12 cellular contexts compared by ENCODE assay signal in the genomic region with DNA sequence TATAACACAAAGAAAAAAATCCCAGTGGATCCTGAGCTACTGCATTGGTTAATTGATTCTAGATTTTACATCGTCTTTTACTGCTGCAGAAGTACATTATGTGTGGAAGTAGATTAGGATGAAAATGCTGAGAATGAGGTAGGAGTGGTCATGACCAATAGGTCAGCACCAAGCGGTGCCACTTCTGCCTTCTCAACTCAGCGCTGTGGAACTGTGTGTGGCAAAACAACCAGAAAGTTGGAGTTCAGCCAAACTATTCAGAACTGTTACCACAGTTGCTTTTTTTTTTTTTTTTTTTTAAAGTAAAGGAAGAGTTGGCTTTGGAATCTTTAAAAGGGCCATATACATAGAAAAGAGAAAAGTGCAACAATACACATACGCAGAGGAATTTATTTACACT. TPM values are rescaled to one million over a fixed set of nuclear protein-coding genes. Genes with fewer than 3 reads are reported as not detected.
DNase-seq lines count a peak whose midpoint lies in the region; ATAC-seq and TF ChIP-seq lines count a peak whose summit lies in the region.
"Had no signal": no experiment of that assay in that cellular context is flagged by ENCODE, and none has a peak within 500 bp of the region (broad histone marks: within the 10 kb centered on the region; RNA-seq: fewer than 3 reads in every experiment).

No MANE protein-coding gene starts in this region.

- peaks cover 0 to 7% of the 10 kb centered on the region in 2 donors for H3K9me3 ChIP-seq in breast epithelium
- no peaks in the 10 kb centered on the region for H3K9me3 ChIP-seq in SK-N-SH
- H3K9me3 ChIP-seq in upper lobe of right lung, result no peaks in the 10 kb centered on the region
- H3K9me3 ChIP-seq: BLaER1 had no signal

- CTCF ChIA-PET in MCF 10A (lab: Yijun Ruan, JAX), result interaction anchor here (0.5 kb wide), 1 partner anchor 109 kb away, joined by 3 read pairs; no protein-coding TSS in a partner anchor
- CTCF ChIA-PET in SK-N-SH (lab: Yijun Ruan, JAX), result no interaction called here

- H3K9me3 Mint-ChIP-seq in MCF 10A (ENCODE audit: unreplicated experiment) (no peaks in the 10 kb centered on the region), glutamatergic neuron (ENCODE audit: unreplicated experiment) (no peaks in the 10 kb centered on the region)
- peaks cover 0 to 11% (median 0%) of the 10 kb centered on the region in 9 donors for H3K9me3 Mint-ChIP-seq in naive thymus-derived CD8-positive, alpha-beta T cell

- DNase-seq in MCF 10A (ENCODE audit: unreplicated experiment) (peak; percentile 51), breast epithelium (ENCODE audit: low spot score in 2 of 2) (no peak), SK-N-SH (no peak), left cardiac atrium (peak; percentile 29), upper lobe of right lung (no peak), glutamatergic neuron (no peak)
- no peak for DNase-seq in stimulated activated CD4-positive, alpha-beta T cell treated with anti-CD3 and anti-CD28 coated beads, Interleukin-12 subunit alpha, Interleukin-12 subunit beta, amount 100 ng/mL, for 4 hours
- no peak for DNase-seq in naive thymus-derived CD8-positive, alpha-beta T cell
- DNase-seq: effector memory CD4-positive, alpha-beta T cell; SIG-M5 had no signal

- H3K36me3 Mint-ChIP-seq in MCF 10A (ENCODE audit: insufficient read depth, unreplicated experiment), result no peaks in the 10 kb centered on the region
- H3K36me3 Mint-ChIP-seq in glutamatergic neuron (ENCODE audit: unreplicated experiment), result no peaks in the 10 kb centered on the region
- peaks cover 9 to 25% (median 10%) of the 10 kb centered on the region in 3 donors for H3K36me3 Mint-ChIP-seq in naive thymus-derived CD8-positive, alpha-beta T cell

- no peak for TF ChIP-seq CTCF in MCF 10A (IDR thresholded peaks at IDR 0.05; ENCODE audit: unreplicated experiment)
- no peak for TF ChIP-seq CTCF in breast epithelium (IDR thresholded peaks at IDR 0.05)
- TF ChIP-seq CTCF in SK-N-SH (IDR thresholded peaks at IDR 0.05), result no peak
- TF ChIP-seq CTCF in upper lobe of right lung (IDR thresholded peaks at IDR 0.05), result no peak
- TF ChIP-seq CTCF in glutamatergic neuron (IDR thresholded peaks at IDR 0.05; ENCODE audit: partially characterized antibody, unreplicated experiment), result no peak

- no peaks in the 10 kb centered on the region for H3F3A ChIP-seq in SK-N-SH (replicated peaks; ENCODE audit: insufficient read depth)

- H3K4me1 Mint-ChIP-seq in MCF 10A (ENCODE audit: insufficient read depth, unreplicated experiment), result no peaks in the 10 kb centered on the region
- H3K4me1 Mint-ChIP-seq in glutamatergic neuron (ENCODE audit: low read depth, unreplicated experiment), result peaks cover 2% of the 10 kb centered on the region
- peaks cover 11 to 34% (median 14%) of the 10 kb centered on the region in 4 donors for H3K4me1 Mint-ChIP-seq in naive thymus-derived CD8-positive, alpha-beta T cell

- H3K27ac ChIP-seq in breast epithelium, result no peak overlapping the region
- H3K27ac ChIP-seq in SK-N-SH (ENCODE audit: low read depth in 2 of 2, low read length in 1 of 2), result no peak overlapping the region
- H3K27ac ChIP-seq in upper lobe of right lung, result no peak overlapping the region
- H3K27ac ChIP-seq: BLaER1, HL-60 had no signal

- H2AFZ ChIP-seq in SK-N-SH (ENCODE audit: low read depth), result no peak overlapping the region

- H3K9me2 ChIP-seq in SK-N-SH, result no peaks in the 10 kb centered on the region

- no peaks in the 10 kb centered on the region for H3K27me3 Mint-ChIP-seq in MCF 10A (ENCODE audit: insufficient read depth, unreplicated experiment)
- no peaks in the 10 kb centered on the region for H3K27me3 Mint-ChIP-seq in glutamatergic neuron (ENCODE audit: unreplicated experiment)
- no peaks in the 10 kb centered on the region for H3K27me3 Mint-ChIP-seq in naive thymus-derived CD8-positive, alpha-beta T cell

- H3K27ac Mint-ChIP-seq in MCF 10A (ENCODE audit: low read depth, unreplicated experiment) (no peak overlapping the region), glutamatergic neuron (ENCODE audit: unreplicated experiment) (no peak overlapping the region)
- H3K27ac Mint-ChIP-seq in naive thymus-derived CD8-positive, alpha-beta T cell, result no peak overlapping the region

- no peaks in the 10 kb centered on the region for H3K36me3 ChIP-seq in breast epithelium
- H3K36me3 ChIP-seq in SK-N-SH (replicated peaks in 1 of 2; ENCODE audit: control insufficient read depth in 1 of 2, insufficient read depth in 2 of 2, low read length in 1 of 2), result no peaks in the 10 kb centered on the region
- no peaks in the 10 kb centered on the region for H3K36me3 ChIP-seq in upper lobe of right lung
- H3K36me3 ChIP-seq: BLaER1 had no signal

- H4K20me1 ChIP-seq in SK-N-SH (ENCODE audit: insufficient read depth), result no peaks in the 10 kb centered on the region
- H4K20me1 ChIP-seq: BLaER1 had no signal

- no peak overlapping the region for H3K4me2 ChIP-seq in SK-N-SH
- H3K4me2 ChIP-seq: BLaER1 had no signal

- no peak overlapping the region for H3K4me3 Mint-ChIP-seq in MCF 10A (ENCODE audit: unreplicated experiment)
- no peak overlapping the region for H3K4me3 Mint-ChIP-seq in glutamatergic neuron (ENCODE audit: unreplicated experiment)
- H3K4me3 Mint-ChIP-seq in naive thymus-derived CD8-positive, alpha-beta T cell, result no peak overlapping the region

- no peaks in the 10 kb centered on the region for H3K79me2 ChIP-seq in SK-N-SH (ENCODE audit: insufficient read depth)

- 89% methylated on average over 4 of the region's 4 CpGs for WGBS in SK-N-SH (ENCODE audit: low lambda C conversion rate)

- H3K4me1 ChIP-seq in breast epithelium (no peaks in the 10 kb centered on the region), SK-N-SH (ENCODE audit: control insufficient read depth in 1 of 2, insufficient read depth in 2 of 2, low read depth in 1 of 2, low read length in 1 of 2) (peaks cover 0 to 7% of the 10 kb centered on the region in 2 experiments; a peak in 2 of 4 replicates), upper lobe of right lung (no peaks in the 10 kb centered on the region)
- H3K4me1 ChIP-seq: BLaER1 had no signal

- TF ChIP-seq RAD21 in SK-N-SH (IDR thresholded peaks at IDR 0.05; ENCODE audit: low read length), result no peak

- no peak for TF ChIP-seq POLR2A in breast epithelium (IDR thresholded peaks at IDR 0.05)

- POLR2A ChIA-PET in MCF 10A (lab: Yijun Ruan, JAX) (interaction anchor here (0.6 kb wide), 1 partner anchor 98 kb away, joined by 3 read pairs; no protein-coding TSS in a partner anchor), SK-N-SH (lab: Yijun Ruan, JAX) (no interaction called here)
- POLR2A ChIA-PET in naive thymus-derived CD8-positive, alpha-beta T cell (lab: Charles Lee), result no interaction called here

- no peak overlapping the region for H3K9ac ChIP-seq in SK-N-SH
- H3K9ac ChIP-seq: BLaER1 had no signal

- H3K4me3 ChIP-seq in breast epithelium, result no peak overlapping the region
- H3K4me3 ChIP-seq in SK-N-SH (ENCODE audit: low read depth in 2 of 2, low read length in 1 of 2), result no peak overlapping the region
- H3K4me3 ChIP-seq in upper lobe of right lung, result no peak overlapping the region
- H3K4me3 ChIP-seq: BLaER1 had no signal

- no TSS peak for BruUV-seq in MCF 10A (replicated peaks; lab: Mats Ljungman, UMichigan)

- intact Hi-C loops in MCF 10A (cut with micrococcal nuclease), result no loop called here
- intact Hi-C loops in breast epithelium (cut with DNase I; ENCODE audit: low total_unique reads), result no loop called here
- intact Hi-C loops in left cardiac atrium (cut with DNase I), result no loop called here
- intact Hi-C loops in upper lobe of right lung (cut with DNase I), result no loop called here

- H3K27me3 ChIP-seq in breast epithelium, result no peaks in the 10 kb centered on the region
- no peaks in the 10 kb centered on the region for H3K27me3 ChIP-seq in SK-N-SH (ENCODE audit: insufficient read depth)
- no peaks in the 10 kb centered on the region for H3K27me3 ChIP-seq in upper lobe of right lung
- H3K27me3 ChIP-seq: BLaER1 had no signal

- ATAC-seq in left cardiac atrium, result peak; percentile 78 to 82
- peak; percentile 74 for ATAC-seq in upper lobe of right lung
- no peak for ATAC-seq in naive thymus-derived CD8-positive, alpha-beta T cell

- TF ChIP-seq EP300 in SK-N-SH (IDR thresholded peaks at IDR 0.05; ENCODE audit: borderline replicate concordance in 1 of 2, low read depth in 1 of 2, low read length in 1 of 2), result no peak

TF ChIP-seq in SK-N-SH, 30 proteins besides CTCF, POLR2A, EP300 and RAD21:
- TF ChIP-seq NFIC (IDR thresholded peaks at IDR 0.05; ENCODE audit: borderline replicate concordance) (peak; percentile 48; the same call in 1 of the 2 replicates), SMC3 (IDR thresholded peaks at IDR 0.05; ENCODE audit: low read depth, low read length) (no peak)
TF ChIP-seq in SK-N-SH: peak in this region for 1.

RNA-seq across cellular contexts. Expression of gene POU5F2, which starts 24.2 kb away (rescaled TPM):
- 0.72 and 0.76 TPM in 2 replicates for total RNA-seq in MCF 10A (2022)
- 10 to 100 TPM in 1 of 3 donors, 1 to 10 TPM in 2; 4.2 to 10.4 (median 6.2) TPM for total RNA-seq in breast epithelium
- polyA plus RNA-seq in SK-N-SH (2012; rRNA removed), result 0.02 TPM in 2 replicates
- under 0.01 TPM in 1 of 2 replicates, not detected in the other for polyA plus RNA-seq in SK-N-SH (2012; cell fraction: cytosol; rRNA removed)
- 0.40 and 0.67 TPM in 2 replicates for polyA plus RNA-seq in SK-N-SH (2012; cell fraction: nucleus; rRNA removed)
- under 1 TPM; 0.35 to 0.60 TPM for total RNA-seq in left cardiac atrium
- total RNA-seq in upper lobe of right lung, result 1.6 TPM
- 1.5 TPM for total RNA-seq in glutamatergic neuron (ENCODE audit: unreplicated experiment)
- 1 to 10 TPM; 1.6 to 1.7 TPM for total RNA-seq in naive thymus-derived CD8-positive, alpha-beta T cell
- under 1 TPM in 2 of 3 donors, not detected in 1; 0.15 to 0.20 TPM for polyA plus RNA-seq in naive thymus-derived CD8-positive, alpha-beta T cell

Comparison
In these comparisons a context has a peak if more than half of its experiments do, and no peak if none do; other contexts are left out.
1. DNase-seq: peak in MCF 10A (single experiment) and left cardiac atrium (single experiment); none in breast epithelium (0 of 2), SK-N-SH (single experiment), upper lobe of right lung (single experiment), glutamatergic neuron (single experiment), stimulated activated CD4-positive, alpha-beta T cell treated with anti-CD3 and anti-CD28 coated beads, Interleukin-12 subunit alpha, Interleukin-12 subunit beta, amount 100 ng/mL, for 4 hours (single experiment) and naive thymus-derived CD8-positive, alpha-beta T cell (0 of 10).
2. ATAC-seq: peak in left cardiac atrium (2 of 2) and upper lobe of right lung (single experiment); none in naive thymus-derived CD8-positive, alpha-beta T cell (0 of 2).